12 cellular contexts compared by ENCODE assay signal in genomic region chr2:28627722-28628480, GRCh38.
DNase-seq lines count a peak whose midpoint lies in the region; ATAC-seq and TF ChIP-seq lines count a peak whose summit lies in the region.
"Had no signal": no experiment of that assay in that cellular context is flagged by ENCODE, and none has a peak within 500 bp of the region (broad histone marks: within the 10 kb centered on the region; RNA-seq: fewer than 3 reads in every experiment).

No MANE protein-coding gene starts in this region.

- 75 to 95% (median 84%) methylated on average over 5 of the region's 5 CpGs for WGBS in stomach, 5 donors

- H3K4me3 ChIP-seq in stomach, result no peak overlapping the region

- H3K27ac Mint-ChIP-seq in T-helper 2 cell treated with Interferon-gamma antibody and Interleukin-4, amounts not matched to agents 5 μg/mL and 100 μg/mL, for 36 hours, result peak overlapping the region; percentile 40
- H3K27ac Mint-ChIP-seq in activated naive CD8-positive, alpha-beta T cell treated with anti-CD3 and anti-CD28 coated beads for 36 hours, result peak overlapping the region; percentile 77
- H3K27ac Mint-ChIP-seq: memory B cell had no signal

- no peak for TF ChIP-seq EP300 in stomach (IDR thresholded peaks at IDR 0.05)

- peaks cover 39% of the 10 kb centered on the region for H3K4me1 Mint-ChIP-seq in T-helper 2 cell treated with Interferon-gamma antibody and Interleukin-4, amounts not matched to agents 5 μg/mL and 100 μg/mL, for 36 hours (ENCODE audit: low read depth)
- H3K4me1 Mint-ChIP-seq in activated naive CD8-positive, alpha-beta T cell treated with anti-CD3 and anti-CD28 coated beads for 36 hours, result peaks cover 52% of the 10 kb centered on the region

- no peaks in the 10 kb centered on the region for H3K36me3 ChIP-seq in stomach

- peak overlapping the region in 4 of 5 donors; percentile 93 to 97 (median 94) for H3K27ac ChIP-seq in stomach
- no peak overlapping the region; the same call in 1 of the 2 replicates for H3K27ac ChIP-seq in RWPE1

- H3K9me3 Mint-ChIP-seq in T-helper 2 cell treated with Interferon-gamma antibody and Interleukin-4, amounts not matched to agents 5 μg/mL and 100 μg/mL, for 36 hours, result peaks cover 5% of the 10 kb centered on the region
- peaks cover 6% of the 10 kb centered on the region for H3K9me3 Mint-ChIP-seq in activated naive CD8-positive, alpha-beta T cell treated with anti-CD3 and anti-CD28 coated beads for 36 hours
- H3K9me3 Mint-ChIP-seq: memory B cell had no signal

- peaks cover 22 to 64% (median 48%) of the 10 kb centered on the region in 4 donors for H3K4me1 ChIP-seq in stomach

- H3K4me3 Mint-ChIP-seq in T-helper 2 cell treated with Interferon-gamma antibody and Interleukin-4, amounts not matched to agents 5 μg/mL and 100 μg/mL, for 36 hours, result peak overlapping the region; percentile 14
- no peak overlapping the region for H3K4me3 Mint-ChIP-seq in activated naive CD8-positive, alpha-beta T cell treated with anti-CD3 and anti-CD28 coated beads for 36 hours
- H3K4me3 Mint-ChIP-seq: memory B cell had no signal

- no peaks in the 10 kb centered on the region for H3K9me3 ChIP-seq in stomach

- intact Hi-C loops in left ventricle myocardium superior (cut with micrococcal nuclease), result no loop called here
- intact Hi-C loops in stomach (cut with DNase I; ENCODE audit: low total_unique reads), result no loop called here

- DNase-seq in T-helper 2 cell treated with Interferon-gamma antibody and Interleukin-4, amounts not matched to agents 5 μg/mL and 100 μg/mL, for 36 hours (ENCODE audit: low spot score), result no peak
- no peak for DNase-seq in T-helper 2 cell
- DNase-seq in activated naive CD8-positive, alpha-beta T cell treated with anti-CD3 and anti-CD28 coated beads for 36 hours, result no peak
- DNase-seq in left ventricle myocardium superior, result peak; percentile 63
- no peak for DNase-seq in stomach
- DNase-seq in GM19238 (ENCODE audit: insufficient read length, low spot score), result no peak
- no peak for DNase-seq in RWPE1 (ENCODE audit: low spot score)
- DNase-seq: 8988T, GOT3, NCI-H345 had no signal

- TF ChIP-seq POLR2A in stomach (IDR thresholded peaks at IDR 0.05) (no peak), GM18505 (IDR thresholded peaks at IDR 0.05; ENCODE audit: borderline replicate concordance, extremely low read depth, insufficient read depth, insufficient read length) (no peak)

- CTCF ChIA-PET in RWPE1 (lab: Yijun Ruan, JAX), result no interaction called here

- peaks cover 1% of the 10 kb centered on the region for H3K36me3 Mint-ChIP-seq in T-helper 2 cell treated with Interferon-gamma antibody and Interleukin-4, amounts not matched to agents 5 μg/mL and 100 μg/mL, for 36 hours (ENCODE audit: low read depth)
- H3K36me3 Mint-ChIP-seq in activated naive CD8-positive, alpha-beta T cell treated with anti-CD3 and anti-CD28 coated beads for 36 hours, result peaks cover 5% of the 10 kb centered on the region
- H3K36me3 Mint-ChIP-seq: memory B cell had no signal

- TF ChIP-seq CTCF in stomach (IDR thresholded peaks at IDR 0.05), result no peak
- no peak for TF ChIP-seq CTCF in RWPE1 (conservative IDR thresholded peaks at IDR 0.05; ENCODE audit: low read depth)

- no peaks in the 10 kb centered on the region for H3K27me3 Mint-ChIP-seq in T-helper 2 cell treated with Interferon-gamma antibody and Interleukin-4, amounts not matched to agents 5 μg/mL and 100 μg/mL, for 36 hours (ENCODE audit: low read depth)
- H3K27me3 Mint-ChIP-seq in activated naive CD8-positive, alpha-beta T cell treated with anti-CD3 and anti-CD28 coated beads for 36 hours, result no peaks in the 10 kb centered on the region
- H3K27me3 Mint-ChIP-seq: memory B cell had no signal

- POLR2A ChIA-PET in RWPE1 (lab: Yijun Ruan, JAX; ENCODE audit: low non-redundant PET), result no interaction called here

- peak; percentile 65 for ATAC-seq in left ventricle myocardium superior
- ATAC-seq in GM18505 (IDR thresholded peaks at IDR 0.05; ENCODE audit: unreplicated experiment), result no peak

- H3K27me3 ChIP-seq in stomach, result no peaks in the 10 kb centered on the region
